14 cellular contexts compared by ENCODE assay signal in genomic region chr1:211843018-211843417, GRCh38. TPM values are rescaled to one million over a fixed set of nuclear protein-coding genes. Genes with fewer than 3 reads are reported as not detected.
DNase-seq lines count a peak whose midpoint lies in the region; ATAC-seq and TF ChIP-seq lines count a peak whose summit lies in the region.
"Had no signal": no experiment of that assay in that cellular context is flagged by ENCODE, and none has a peak within 500 bp of the region (broad histone marks: within the 10 kb centered on the region; RNA-seq: fewer than 3 reads in every experiment).

No MANE protein-coding gene starts in this region.

- CTCF ChIA-PET in MCF 10A (lab: Yijun Ruan, JAX) (interaction anchor here (0.6 to 7.3 kb wide), 12 partner anchors 9 to 613 kb away, joined by 3 to 37 read pairs (median 4); no protein-coding TSS in a partner anchor), Panc1 (lab: Charles Lee) (no interaction called here)

- peak overlapping the region; percentile 3 for H2AFZ ChIP-seq in hepatocyte

- H3K4me2 ChIP-seq in hepatocyte = peak overlapping the region; percentile 26

- DNase-seq in MCF 10A (ENCODE audit: unreplicated experiment) = peak; percentile 38
- no peak for DNase-seq in breast epithelium (ENCODE audit: low spot score in 2 of 2)
- no peak for DNase-seq in Panc1 (ENCODE audit: low read depth, low spot score)
- DNase-seq in hepatocyte (ENCODE audit: low spot score) = no peak
- no peak for DNase-seq in NCI-H1048 (lab: John Stamatoyannopoulos, UW)
- DNase-seq in cerebellar nuclear complex (lab: John Stamatoyannopoulos, UW) = no peak
- DNase-seq in prostate gland (ENCODE audit: low spot score) = no peak
- no peak for DNase-seq in psoas muscle
- DNase-seq: central memory CD4-positive, alpha-beta T cell; GDM1; NCI-H1092; NCI-H446 treated with DMSO at 0.1 percent for 48 hours; SHP77 had no signal

- H3K4me3 ChIP-seq in breast epithelium (peak overlapping the region in 1 of 3 donors; percentile 35), Panc1 (ENCODE audit: low read depth in 2 of 2, low read length in 2 of 2) (no peak overlapping the region), hepatocyte (no peak overlapping the region), prostate gland (no peak overlapping the region), psoas muscle (no peak overlapping the region)

- no peaks in the 10 kb centered on the region for H3K9me2 ChIP-seq in hepatocyte (replicated peaks; ENCODE audit: insufficient read depth)

- no peak overlapping the region for H3K27ac Mint-ChIP-seq in MCF 10A (ENCODE audit: low read depth, unreplicated experiment)

- peak overlapping the region in 1 of 2 donors; percentile 30 for H3K27ac ChIP-seq in breast epithelium
- H3K27ac ChIP-seq in Panc1 (ENCODE audit: low read length) = peak overlapping the region; percentile 13; the same call in 1 of the 2 replicates
- no peak overlapping the region for H3K27ac ChIP-seq in hepatocyte
- H3K27ac ChIP-seq in prostate gland = no peak overlapping the region
- no peak overlapping the region for H3K27ac ChIP-seq in psoas muscle
- H3K27ac ChIP-seq: VCaP had no signal

- TF ChIP-seq POLR2A in breast epithelium (IDR thresholded peaks at IDR 0.05) = no peak
- TF ChIP-seq POLR2A in prostate gland (IDR thresholded peaks at IDR 0.05) = no peak

- H3K4me3 Mint-ChIP-seq in MCF 10A (ENCODE audit: unreplicated experiment) = no peak overlapping the region

- in situ Hi-C loops in Panc1 (cut with HindIII; ENCODE audit: low pct_unique_long_range_greater_than_20kb, low sequenced_read_pairs) = no loop called here

- POLR2A ChIA-PET in MCF 10A (lab: Yijun Ruan, JAX) (interaction anchor here (0.6 to 1.7 kb wide), 9 partner anchors 9 to 145 kb away, joined by 3 to 6 read pairs (median 4); no protein-coding TSS in a partner anchor), Panc1 (lab: Charles Lee) (no interaction called here)

- H3K36me3 ChIP-seq in breast epithelium (no peaks in the 10 kb centered on the region), Panc1 (ENCODE audit: control insufficient read depth, insufficient read depth, low read length) (no peaks in the 10 kb centered on the region), hepatocyte (replicated peaks; ENCODE audit: insufficient read depth, low read depth) (no peaks in the 10 kb centered on the region), prostate gland (no peaks in the 10 kb centered on the region), psoas muscle (ENCODE audit: insufficient read depth in 1 of 2, low read depth in 1 of 2) (no peaks in the 10 kb centered on the region)

- no peaks in the 10 kb centered on the region for H3K27me3 Mint-ChIP-seq in MCF 10A (ENCODE audit: insufficient read depth, unreplicated experiment)

- H3K27me3 ChIP-seq in breast epithelium (no peaks in the 10 kb centered on the region), Panc1 (ENCODE audit: control insufficient read depth, insufficient read depth, low read length) (no peaks in the 10 kb centered on the region), hepatocyte (no peaks in the 10 kb centered on the region), prostate gland (replicated peaks; ENCODE audit: insufficient read depth) (no peaks in the 10 kb centered on the region), psoas muscle (ENCODE audit: insufficient read depth in 3 of 3, low read length in 2 of 3) (no peaks in the 10 kb centered on the region)

- TF ChIP-seq CTCF in MCF 10A (IDR thresholded peaks at IDR 0.05; ENCODE audit: unreplicated experiment) = no peak
- TF ChIP-seq CTCF in breast epithelium (IDR thresholded peaks at IDR 0.05) = no peak
- no peak for TF ChIP-seq CTCF in Panc1 (IDR thresholded peaks at IDR 0.05)
- no peak for TF ChIP-seq CTCF in hepatocyte (IDR thresholded peaks at IDR 0.05; ENCODE audit: poor library complexity)
- no peak for TF ChIP-seq CTCF in prostate gland (IDR thresholded peaks at IDR 0.05)
- TF ChIP-seq CTCF in psoas muscle (IDR thresholded peaks at IDR 0.05) = no peak

- H3K79me2 ChIP-seq in hepatocyte = no peaks in the 10 kb centered on the region

- peaks cover 10% of the 10 kb centered on the region for H3K4me1 Mint-ChIP-seq in MCF 10A (ENCODE audit: insufficient read depth, unreplicated experiment)

- H3K9me3 Mint-ChIP-seq in MCF 10A (ENCODE audit: unreplicated experiment) = no peaks in the 10 kb centered on the region

- H3K4me1 ChIP-seq in breast epithelium = no peaks in the 10 kb centered on the region
- no peaks in the 10 kb centered on the region; the same call in 1 of the 2 replicates for H3K4me1 ChIP-seq in Panc1 (ENCODE audit: control insufficient read depth, insufficient read depth, low read length)
- no peaks in the 10 kb centered on the region for H3K4me1 ChIP-seq in hepatocyte (ENCODE audit: insufficient read depth)
- no peaks in the 10 kb centered on the region for H3K4me1 ChIP-seq in prostate gland (replicated peaks)
- no peaks in the 10 kb centered on the region for H3K4me1 ChIP-seq in psoas muscle

- intact Hi-C loops in MCF 10A (cut with micrococcal nuclease) (no loop called here), breast epithelium (cut with DNase I; ENCODE audit: low total_unique reads) (no loop called here), Panc1 (cut with micrococcal nuclease; ENCODE audit: unreplicated experiment) (no loop called here), prostate gland (cut with DNase I) (no loop called here), psoas muscle (cut with DNase I) (no loop called here)

- ATAC-seq in Panc1 (no peak), psoas muscle (no peak)

- BruUV-seq in MCF 10A (replicated peaks; lab: Mats Ljungman, UMichigan) = no TSS peak
- no TSS peak for BruUV-seq in Panc1 (replicated peaks; lab: Mats Ljungman, UMichigan)

- no peaks in the 10 kb centered on the region for H4K20me1 ChIP-seq in hepatocyte (ENCODE audit: insufficient read depth, poor library complexity, severe bottlenecking)

- no peaks in the 10 kb centered on the region for H3K36me3 Mint-ChIP-seq in MCF 10A (ENCODE audit: insufficient read depth, unreplicated experiment)

- H3K9me3 ChIP-seq in breast epithelium (no peaks in the 10 kb centered on the region), Panc1 (ENCODE audit: control insufficient read depth, insufficient read depth, low read depth, low read length) (no peaks in the 10 kb centered on the region), hepatocyte (ENCODE audit: low read depth) (no peaks in the 10 kb centered on the region), prostate gland (no peaks in the 10 kb centered on the region), psoas muscle (no peaks in the 10 kb centered on the region)

RNA-seq across cellular contexts. Expression of gene LPGAT1, which starts 12.5 kb away (rescaled TPM):
- 76.2 and 82.4 TPM in 2 replicates for total RNA-seq in MCF 10A (2022)
- 10 to 100 TPM; 39.0 to 61.1 (median 43.5) TPM for total RNA-seq in breast epithelium
- 85.4 TPM for total RNA-seq in Panc1 (2021; ENCODE audit: unreplicated experiment)
- polyA plus RNA-seq in Panc1 (2012; ENCODE audit: insufficient read length) = 31.2 TPM
- total RNA-seq in hepatocyte = 73.7 and 92.1 TPM in 2 replicates
- 25.3 and 36.4 TPM in 2 replicates for polyA plus RNA-seq in hepatocyte
- total RNA-seq in prostate gland = 10 to 100 TPM; 29.6 to 81.7 TPM
- total RNA-seq in psoas muscle = 10 to 100 TPM; 19.3 to 26.2 (median 21.7) TPM
- 10 to 100 TPM in 1 of 3 donors, 1 to 10 TPM in 2; 6.2 to 12.3 (median 6.8) TPM for polyA plus RNA-seq in psoas muscle
